In the genomic region with DNA sequence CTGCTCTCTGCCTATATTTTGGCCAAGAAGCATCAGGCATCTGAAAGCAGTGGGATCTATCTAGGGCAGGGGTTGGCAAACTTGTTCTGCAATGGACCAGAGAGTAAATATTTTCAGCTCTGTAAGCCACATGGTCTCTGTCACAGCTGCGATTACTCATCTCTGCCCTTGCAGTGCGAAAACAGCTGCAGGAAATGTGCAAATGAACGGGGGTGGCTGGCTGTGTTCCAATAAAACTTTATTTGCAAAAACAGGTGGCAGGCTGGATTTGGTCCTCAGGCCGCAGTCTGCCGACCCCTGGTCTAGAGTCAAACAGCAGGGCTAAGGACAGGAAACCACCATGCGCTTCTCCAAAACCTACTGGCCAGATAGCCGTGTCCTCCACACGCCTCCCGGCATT, we compare ENCODE assay signal across 9 cellular contexts. TPM values are rescaled to one million over a fixed set of nuclear protein-coding genes. Genes with fewer than 3 reads are reported as not detected.
DNase-seq lines count a peak whose midpoint lies in the region; ATAC-seq, FAIRE-seq and TF ChIP-seq lines count a peak whose summit lies in the region.
"Had no signal": no experiment of that assay in that cellular context is flagged by ENCODE, and none has a peak within 500 bp of the region (broad histone marks: within the 10 kb centered on the region; RNA-seq: fewer than 3 reads in every experiment).

No MANE protein-coding gene starts in this region.

- no peak for TF ChIP-seq CTCF in GM13977 (IDR thresholded peaks at IDR 0.05; ENCODE audit: extremely low read depth, insufficient read depth, missing control alignments)
- no peak; the same call in 1 of the 2 replicates for TF ChIP-seq CTCF in OCI-LY1 (IDR thresholded peaks at IDR 0.05; ENCODE audit: low read length)
- TF ChIP-seq CTCF in RWPE1 (conservative IDR thresholded peaks at IDR 0.05; ENCODE audit: low read depth): no peak

- H3F3A ChIP-seq in OCI-LY1 (ENCODE audit: insufficient read depth, low read length): peaks cover 5% of the 10 kb centered on the region; the same call in 1 of the 2 replicates

- H3K9ac ChIP-seq in OCI-LY1 (ENCODE audit: low read length): peak overlapping the region; percentile 70; the same call in 1 of the 2 replicates

- H3K79me2 ChIP-seq in OCI-LY1 (ENCODE audit: insufficient read depth, low read length): no peaks in the 10 kb centered on the region

- H3K4me2 ChIP-seq in OCI-LY1 (ENCODE audit: low read length): peak overlapping the region; percentile 59; the same call in 1 of the 2 replicates

- H3K4me1 ChIP-seq in OCI-LY1 (ENCODE audit: insufficient read depth, low read length, severe bottlenecking): peaks cover 77% of the 10 kb centered on the region

- CTCF ChIA-PET in RWPE1 (lab: Yijun Ruan, JAX): no interaction called here

- FAIRE-seq in H54 (lab: Jason Lieb, UNC): no peak

- no peaks in the 10 kb centered on the region for H3K9me2 ChIP-seq in OCI-LY1 (ENCODE audit: low read depth, low read length)

- H4K20me1 ChIP-seq in OCI-LY1 (ENCODE audit: insufficient read depth, low read length): no peaks in the 10 kb centered on the region

- H3K4me3 ChIP-seq in OCI-LY1 (ENCODE audit: low read depth, low read length, poor library complexity, severe bottlenecking): peak overlapping the region; percentile 32
- H3K4me3 ChIP-seq: tibial nerve had no signal

- POLR2A ChIA-PET in RWPE1 (lab: Yijun Ruan, JAX; ENCODE audit: low non-redundant PET): no interaction called here

- DNase-seq in GM13977 (ENCODE audit: low spot score) (peak; percentile 79), H54 (ENCODE audit: insufficient read length, low spot score) (peak; percentile 30), germinal center (ENCODE audit: low spot score) (peak; percentile 59), stromal cell of bone marrow (ENCODE audit: low read depth) (peak; percentile 44), NCI-H1417 treated with DMSO at 0.1 percent for 48 hours (lab: John Stamatoyannopoulos, UW) (no peak), left lobe of liver (ENCODE audit: low spot score) (no peak), RWPE1 (ENCODE audit: low spot score) (no peak)

- no peak for ATAC-seq in left lobe of liver

- H3K27ac ChIP-seq in OCI-LY1 (ENCODE audit: low read depth, low read length, poor library complexity, severe bottlenecking) (peak overlapping the region; percentile 100), RWPE1 (no peak overlapping the region)

- H3K27me3 ChIP-seq in OCI-LY1 (ENCODE audit: insufficient read depth, low read length): no peaks in the 10 kb centered on the region
- H3K27me3 ChIP-seq: tibial nerve had no signal

- peaks cover 5% of the 10 kb centered on the region; the same call in 1 of the 2 replicates for H3K36me3 ChIP-seq in OCI-LY1 (ENCODE audit: insufficient read depth, low read length)

- in situ Hi-C loops in GM13977 (cut with MboI; ENCODE audit: low pct_unique_long_range_greater_than_20kb, low sequenced_read_pairs, unreplicated experiment): no loop called here

- H2AFZ ChIP-seq in OCI-LY1 (ENCODE audit: low read length): no peak overlapping the region

- TF ChIP-seq POLR2A in H54 (IDR thresholded peaks at IDR 0.05; ENCODE audit: low read depth, low read length): no peak

- H3K9me3 ChIP-seq in OCI-LY1 (ENCODE audit: low read length): no peaks in the 10 kb centered on the region
- H3K9me3 ChIP-seq: tibial nerve had no signal

RNA-seq across cellular contexts. Expression of gene ACOX3, which starts 48.6 kb away (rescaled TPM):
- 21.3 TPM for total RNA-seq in left lobe of liver

RNA-seq across cellular contexts. Expression of gene TRMT44, which starts 48.6 kb away (rescaled TPM):
- total RNA-seq in left lobe of liver: 11.6 TPM

Comparison
In these comparisons a context has a peak if more than half of its experiments do, and no peak if none do; other contexts are left out.
1. DNase-seq: peak in GM13977 (single experiment), H54 (single experiment), germinal center (single experiment) and stromal cell of bone marrow (single experiment); none in NCI-H1417 treated with DMSO at 0.1 percent for 48 hours (single experiment), left lobe of liver (single experiment) and RWPE1 (single experiment).